ENCODE assay signal across 24 cellular contexts in genomic region chr6:31607317-31607716, GRCh38. TPM values are rescaled to one million over a fixed set of nuclear protein-coding genes. Genes with fewer than 3 reads are reported as not detected.
DNase-seq lines count a peak whose midpoint lies in the region; ATAC-seq and TF ChIP-seq lines count a peak whose summit lies in the region.
"Had no signal": no experiment of that assay in that cellular context is flagged by ENCODE, and none has a peak within 500 bp of the region (broad histone marks: within the 10 kb centered on the region; RNA-seq: fewer than 3 reads in every experiment).

No MANE protein-coding gene starts in this region.

- no peak overlapping the region for H3K56ac ChIP-seq in mesendoderm (ENCODE audit: low read length)

- H3K4me2 ChIP-seq in mesendoderm (ENCODE audit: low read length) = no peak overlapping the region
- H3K4me2 ChIP-seq: A549 had no signal

- H3K4ac ChIP-seq in mesendoderm (ENCODE audit: low read depth, low read length) = no peak overlapping the region

- no peak overlapping the region for H3K9ac ChIP-seq in mesendoderm (ENCODE audit: low read length)
- H3K9ac ChIP-seq: BLaER1 treated with 17β-estradiol and CSF1 and Interleukin-3, amounts not matched to agents 10 nM and 100 nM; GM23248 had no signal

- H3K27me3 ChIP-seq in mesendoderm (ENCODE audit: insufficient read depth, low read length, poor library complexity) (no peaks in the 10 kb centered on the region), adrenal gland (no peaks in the 10 kb centered on the region)
- H3K27me3 ChIP-seq: BE2C; BLaER1 treated with 17β-estradiol and CSF1 and Interleukin-3, amounts not matched to agents 10 nM and 100 nM had no signal

- H4K5ac ChIP-seq in mesendoderm (ENCODE audit: low read length) = no peak overlapping the region

- no peak overlapping the region for H3K27ac ChIP-seq in mesendoderm (ENCODE audit: low read depth, low read length)
- H3K27ac ChIP-seq in adrenal gland = no peak overlapping the region
- H3K27ac ChIP-seq: A549; BLaER1 treated with 17β-estradiol and CSF1 and Interleukin-3, amounts not matched to agents 10 nM and 100 nM; GM23248 had no signal

- no peak for ATAC-seq in activated CD8-positive, alpha-beta T cell treated with anti-CD3 and anti-CD28 coated beads, Interleukin-2, amount 10 ng/mL, durations not matched to agents 7 days and 5 days
- no peak for ATAC-seq in activated CD8-positive, alpha-beta T cell treated with anti-CD3 and anti-CD28 coated beads for 36 hours
- no peak for ATAC-seq in GM21723 (IDR thresholded peaks at IDR 0.05; ENCODE audit: unreplicated experiment)
- ATAC-seq: A549 had no signal

- TF ChIP-seq CTCF in activated CD8-positive, alpha-beta T cell treated with anti-CD3 and anti-CD28 coated beads for 36 hours (IDR thresholded peaks at IDR 0.05) = no peak
- TF ChIP-seq CTCF in adrenal gland (IDR thresholded peaks at IDR 0.05) = no peak

- H3K27me3 Mint-ChIP-seq in activated CD8-positive, alpha-beta T cell treated with anti-CD3 and anti-CD28 coated beads, Interleukin-2, amount 10 ng/mL, durations not matched to agents 7 days and 5 days (ENCODE audit: low read depth) = peaks cover 6% of the 10 kb centered on the region
- no peaks in the 10 kb centered on the region for H3K27me3 Mint-ChIP-seq in activated CD8-positive, alpha-beta T cell treated with anti-CD3 and anti-CD28 coated beads for 36 hours
- H3K27me3 Mint-ChIP-seq: CD4-positive, alpha-beta T cell had no signal

- no peak overlapping the region for H3K4me3 Mint-ChIP-seq in activated CD8-positive, alpha-beta T cell treated with anti-CD3 and anti-CD28 coated beads, Interleukin-2, amount 10 ng/mL, durations not matched to agents 7 days and 5 days
- H3K4me3 Mint-ChIP-seq in activated CD8-positive, alpha-beta T cell treated with anti-CD3 and anti-CD28 coated beads for 36 hours = no peak overlapping the region
- H3K4me3 Mint-ChIP-seq: CD14-positive monocyte; CD4-positive, alpha-beta T cell; CD8-positive, alpha-beta memory T cell had no signal

- no CpG with 5 or more reads among the region's 1 CpG for WGBS in mesendoderm (ENCODE audit: extremely low coverage, insufficient coverage, low lambda C conversion rate)
- 80 to 100% (median 85%) methylated on average over 1 of the region's 1 CpG for WGBS in adrenal gland, 4 donors

- H2BK120ac ChIP-seq in mesendoderm (ENCODE audit: low read depth, low read length) = no peak overlapping the region

- no peak overlapping the region for H3K18ac ChIP-seq in mesendoderm (ENCODE audit: low read length)

- peak overlapping the region; percentile 64 for H3K27ac Mint-ChIP-seq in activated CD8-positive, alpha-beta T cell treated with anti-CD3 and anti-CD28 coated beads, Interleukin-2, amount 10 ng/mL, durations not matched to agents 7 days and 5 days
- no peak overlapping the region for H3K27ac Mint-ChIP-seq in activated CD8-positive, alpha-beta T cell treated with anti-CD3 and anti-CD28 coated beads for 36 hours
- H3K27ac Mint-ChIP-seq: CD14-positive monocyte; CD4-positive, alpha-beta T cell had no signal

- H3K4me3 ChIP-seq in mesendoderm (ENCODE audit: low read length) = no peak overlapping the region
- no peak overlapping the region for H3K4me3 ChIP-seq in adrenal gland
- H3K4me3 ChIP-seq: A549; BLaER1 treated with 17β-estradiol and CSF1 and Interleukin-3, amounts not matched to agents 10 nM and 100 nM; GM23248 had no signal

- no peaks in the 10 kb centered on the region for H3K36me3 Mint-ChIP-seq in activated CD8-positive, alpha-beta T cell treated with anti-CD3 and anti-CD28 coated beads, Interleukin-2, amount 10 ng/mL, durations not matched to agents 7 days and 5 days (ENCODE audit: low read depth)
- no peaks in the 10 kb centered on the region for H3K36me3 Mint-ChIP-seq in activated CD8-positive, alpha-beta T cell treated with anti-CD3 and anti-CD28 coated beads for 36 hours (ENCODE audit: low read depth)
- H3K36me3 Mint-ChIP-seq: CD14-positive monocyte had no signal

- intact Hi-C loops in activated CD8-positive, alpha-beta T cell treated with anti-CD3 and anti-CD28 coated beads for 36 hours (cut with micrococcal nuclease) = no loop called here
- intact Hi-C loops in adrenal gland (cut with DNase I) = no loop called here

- TF ChIP-seq POLR2A in adrenal gland (IDR thresholded peaks at IDR 0.05) = no peak

- H4K8ac ChIP-seq in mesendoderm (ENCODE audit: low read depth, low read length) = no peak overlapping the region

- H3K79me1 ChIP-seq in mesendoderm (ENCODE audit: low read length) = no peaks in the 10 kb centered on the region

- H2BK15ac ChIP-seq in mesendoderm (replicated peaks; ENCODE audit: low read depth) = no peak overlapping the region

- H2AK5ac ChIP-seq in mesendoderm (ENCODE audit: low read length) = no peak overlapping the region

- H3K79me2 ChIP-seq in mesendoderm (ENCODE audit: control insufficient read depth, insufficient read depth, low read length) = no peaks in the 10 kb centered on the region

- H3K4me1 ChIP-seq in mesendoderm (ENCODE audit: control insufficient read depth, low read depth, low read length) (peaks cover 2% of the 10 kb centered on the region), adrenal gland (replicated peaks in 1 of 2) (no peaks in the 10 kb centered on the region)
- H3K4me1 ChIP-seq: A549 had no signal

- CTCF ChIA-PET in activated CD8-positive, alpha-beta T cell treated with anti-CD3 and anti-CD28 coated beads, Interleukin-2, amount 10 ng/mL, durations not matched to agents 7 days and 5 days (lab: Charles Lee) = interaction anchor here (1.2 to 1.5 kb wide), 2 partner anchors 9 to 56 kb away, joined by 4 read pairs; no protein-coding TSS in a partner anchor
- CTCF ChIA-PET in activated CD8-positive, alpha-beta T cell treated with anti-CD3 and anti-CD28 coated beads for 36 hours (lab: Charles Lee) = interaction anchor here (0.9 to 38.9 kb wide), 3 partner anchors 9 to 46 kb away, joined by 3 to 2542 read pairs (median 10); partner anchors contain the start of genes ATP6V1G2, DDX39B, LST1 and LTA

- no peaks in the 10 kb centered on the region for H3K9me3 Mint-ChIP-seq in activated CD8-positive, alpha-beta T cell treated with anti-CD3 and anti-CD28 coated beads, Interleukin-2, amount 10 ng/mL, durations not matched to agents 7 days and 5 days (ENCODE audit: insufficient read depth)
- H3K9me3 Mint-ChIP-seq in activated CD8-positive, alpha-beta T cell treated with anti-CD3 and anti-CD28 coated beads for 36 hours = no peaks in the 10 kb centered on the region
- H3K9me3 Mint-ChIP-seq: CD4-positive, alpha-beta T cell; CD8-positive, alpha-beta memory T cell had no signal

- no peak overlapping the region for H2BK5ac ChIP-seq in mesendoderm (ENCODE audit: low read length)

- H3K23ac ChIP-seq in mesendoderm (ENCODE audit: low read length) = no peak overlapping the region

- POLR2A ChIA-PET in activated CD8-positive, alpha-beta T cell treated with anti-CD3 and anti-CD28 coated beads, Interleukin-2, amount 10 ng/mL, durations not matched to agents 7 days and 5 days (lab: Charles Lee) = no interaction called here
- POLR2A ChIA-PET in activated CD8-positive, alpha-beta T cell treated with anti-CD3 and anti-CD28 coated beads for 36 hours (lab: Charles Lee) = interaction anchor here (1.0 to 1.4 kb wide), 2 partner anchors 9 to 65 kb away, joined by 4 to 5 read pairs; partner anchors contain the start of gene DDX39B

- H3K9me3 ChIP-seq in adrenal gland (replicated peaks in 1 of 3) = no peaks in the 10 kb centered on the region
- H3K9me3 ChIP-seq: A549; BE2C; BLaER1 treated with 17β-estradiol and CSF1 and Interleukin-3, amounts not matched to agents 10 nM and 100 nM had no signal

- H3K36me3 ChIP-seq in mesendoderm (ENCODE audit: control insufficient read depth, insufficient read depth, low read length) (no peaks in the 10 kb centered on the region), adrenal gland (replicated peaks in 1 of 2) (no peaks in the 10 kb centered on the region)
- H3K36me3 ChIP-seq: BE2C; BLaER1 treated with 17β-estradiol and CSF1 and Interleukin-3, amounts not matched to agents 10 nM and 100 nM had no signal

- peaks cover 5% of the 10 kb centered on the region for H3K4me1 Mint-ChIP-seq in activated CD8-positive, alpha-beta T cell treated with anti-CD3 and anti-CD28 coated beads, Interleukin-2, amount 10 ng/mL, durations not matched to agents 7 days and 5 days (ENCODE audit: low read depth)
- H3K4me1 Mint-ChIP-seq in activated CD8-positive, alpha-beta T cell treated with anti-CD3 and anti-CD28 coated beads for 36 hours (ENCODE audit: low read depth) = peaks cover 2% of the 10 kb centered on the region
- H3K4me1 Mint-ChIP-seq: CD8-positive, alpha-beta memory T cell had no signal

- no peak for DNase-seq in activated CD8-positive, alpha-beta T cell treated with anti-CD3 and anti-CD28 coated beads, Interleukin-2, amount 10 ng/mL, durations not matched to agents 7 days and 5 days
- DNase-seq in activated CD8-positive, alpha-beta T cell treated with anti-CD3 and anti-CD28 coated beads for 36 hours = no peak
- peak; percentile 21 for DNase-seq in EH (ENCODE audit: low read depth)
- DNase-seq in amniotic epithelial cell (ENCODE audit: low read depth) = peak; percentile 39
- peak; percentile 68 for DNase-seq in mesendoderm
- DNase-seq in adrenal gland = no peak
- DNase-seq: 8988T; ACHN; AML-193; BE2C; CD4-positive, alpha-beta T cell; CD8-positive, alpha-beta memory T cell; DMS 273 treated with DMSO at 0.1 percent for 48 hours; DMS79; GF-D8; GM23248; H7; HCEC 1CT had no signal

RNA-seq across cellular contexts. Expression of gene AIF1, which starts 7.7 kb away (rescaled TPM):
- 100 to 1,000 TPM; 177 TPM for total RNA-seq in activated CD8-positive, alpha-beta T cell treated with anti-CD3 and anti-CD28 coated beads, Interleukin-2, amount 10 ng/mL, durations not matched to agents 7 days and 5 days
- total RNA-seq in activated CD8-positive, alpha-beta T cell treated with anti-CD3 and anti-CD28 coated beads for 36 hours = 100 to 1,000 TPM; 240 to 253 TPM
- polyA plus RNA-seq in mesendoderm (2013, experiment 1 of 2) = 29.5 TPM
- 29.3 TPM for polyA plus RNA-seq in mesendoderm (2013, experiment 2 of 2)
- total RNA-seq in adrenal gland = 100 to 1,000 TPM in 1 of 8 donors, 10 to 100 TPM in 7; 18.4 to 104 (median 66.3) TPM
- 10 to 100 TPM; 61.4 to 81.6 (median 73.0) TPM for polyA plus RNA-seq in adrenal gland
- total RNA-seq: GM23248 had no signal
- polyA plus RNA-seq: A549, GM23248 had no signal

RNA-seq across cellular contexts. Expression of gene PRRC2A, which starts 13.2 kb away (rescaled TPM):
- 100 to 1,000 TPM; 260 to 279 TPM for total RNA-seq in activated CD8-positive, alpha-beta T cell treated with anti-CD3 and anti-CD28 coated beads, Interleukin-2, amount 10 ng/mL, durations not matched to agents 7 days and 5 days
- 100 to 1,000 TPM; 257 to 262 TPM for total RNA-seq in activated CD8-positive, alpha-beta T cell treated with anti-CD3 and anti-CD28 coated beads for 36 hours
- 130 TPM for polyA plus RNA-seq in mesendoderm (2013, experiment 1 of 2)
- 129 TPM for polyA plus RNA-seq in mesendoderm (2013, experiment 2 of 2)
- 100 to 1,000 TPM in 5 of 8 donors, 10 to 100 TPM in 3; 77.1 to 198 (median 121) TPM for total RNA-seq in adrenal gland
- 100 to 1,000 TPM in 2 of 3 donors, 10 to 100 TPM in 1; 55.6 to 419 (median 330) TPM for polyA plus RNA-seq in adrenal gland

RNA-seq across cellular contexts. Expression of gene NCR3, which starts 14.5 kb away (rescaled TPM):
- 100 to 1,000 TPM; 107 to 115 TPM for total RNA-seq in activated CD8-positive, alpha-beta T cell treated with anti-CD3 and anti-CD28 coated beads, Interleukin-2, amount 10 ng/mL, durations not matched to agents 7 days and 5 days
- 10 to 100 TPM; 60.1 to 60.3 TPM for total RNA-seq in activated CD8-positive, alpha-beta T cell treated with anti-CD3 and anti-CD28 coated beads for 36 hours
- polyA plus RNA-seq in mesendoderm (2013, experiment 1 of 2) = not detected
- polyA plus RNA-seq in mesendoderm (2013, experiment 2 of 2) = 0.06 TPM
- total RNA-seq in adrenal gland = under 1 TPM in 1 of 8 donors, not detected in 7; 0.46 TPM
- under 1 TPM in 2 of 3 donors, not detected in 1; 0.10 to 0.24 TPM for polyA plus RNA-seq in adrenal gland
- total RNA-seq: G401, GM23248, H1, H7 had no signal
- polyA plus RNA-seq: A549, GM23248 had no signal

RNA-seq across cellular contexts. Expression of gene LST1, which starts 21.2 kb away (rescaled TPM):
- 100 to 1,000 TPM; 125 to 139 TPM for total RNA-seq in activated CD8-positive, alpha-beta T cell treated with anti-CD3 and anti-CD28 coated beads, Interleukin-2, amount 10 ng/mL, durations not matched to agents 7 days and 5 days
- 10 to 100 TPM; 40.4 to 43.6 TPM for total RNA-seq in activated CD8-positive, alpha-beta T cell treated with anti-CD3 and anti-CD28 coated beads for 36 hours
- polyA plus RNA-seq in mesendoderm (2013, experiment 1 of 2) = 0.04 TPM
- not detected for polyA plus RNA-seq in mesendoderm (2013, experiment 2 of 2)
- 10 to 100 TPM; 12.1 to 29.0 (median 20.7) TPM for total RNA-seq in adrenal gland
- polyA plus RNA-seq in adrenal gland = 10 to 100 TPM in 2 of 3 donors, 1 to 10 TPM in 1; 9.7 to 67.8 (median 49.2) TPM
- total RNA-seq: G401, GM23248, H1, H7 had no signal
- polyA plus RNA-seq: GM23248, H1 had no signal

RNA-seq across cellular contexts. Expression of gene LTB, which starts 25.1 kb away (rescaled TPM):
- total RNA-seq in activated CD8-positive, alpha-beta T cell treated with anti-CD3 and anti-CD28 coated beads, Interleukin-2, amount 10 ng/mL, durations not matched to agents 7 days and 5 days = 100 to 1,000 TPM; 613 to 618 TPM
- 100 to 1,000 TPM; 368 to 375 TPM for total RNA-seq in activated CD8-positive, alpha-beta T cell treated with anti-CD3 and anti-CD28 coated beads for 36 hours
- 0.18 TPM for polyA plus RNA-seq in mesendoderm (2013, experiment 1 of 2)
- not detected for polyA plus RNA-seq in mesendoderm (2013, experiment 2 of 2)
- total RNA-seq in adrenal gland = 1 to 10 TPM in 3 of 8 donors, under 1 TPM in 2, not detected in 3; 0.35 to 4.3 (median 1.1) TPM
- polyA plus RNA-seq in adrenal gland = 1 to 10 TPM in 2 of 3 donors, under 1 TPM in 1; 0.31 to 6.7 (median 4.8) TPM
- total RNA-seq: GM23248 had no signal
- polyA plus RNA-seq: GM23248 had no signal

Comparison
In these comparisons a context has a peak if more than half of its experiments do, and no peak if none do; other contexts are left out.
1. DNase-seq: peak in EH (single experiment), amniotic epithelial cell (single experiment) and mesendoderm (single experiment); none in activated CD8-positive, alpha-beta T cell treated with anti-CD3 and anti-CD28 coated beads, Interleukin-2, amount 10 ng/mL, durations not matched to agents 7 days and 5 days (single experiment), activated CD8-positive, alpha-beta T cell treated with anti-CD3 and anti-CD28 coated beads for 36 hours (single experiment) and adrenal gland (0 of 7).
2. RNA of gene NCR3, which starts 14.5 kb away (total RNA-seq): 107 to 115 TPM in activated CD8-positive, alpha-beta T cell treated with anti-CD3 and anti-CD28 coated beads, Interleukin-2, amount 10 ng/mL, durations not matched to agents 7 days and 5 days and 60.1 to 60.3 TPM in activated CD8-positive, alpha-beta T cell treated with anti-CD3 and anti-CD28 coated beads for 36 hours; 0.46 TPM in adrenal gland; every median in the first group is over 10 times any median in the second.